Comparison of ENCODE assay signal across 15 cellular contexts in the genomic region with DNA sequence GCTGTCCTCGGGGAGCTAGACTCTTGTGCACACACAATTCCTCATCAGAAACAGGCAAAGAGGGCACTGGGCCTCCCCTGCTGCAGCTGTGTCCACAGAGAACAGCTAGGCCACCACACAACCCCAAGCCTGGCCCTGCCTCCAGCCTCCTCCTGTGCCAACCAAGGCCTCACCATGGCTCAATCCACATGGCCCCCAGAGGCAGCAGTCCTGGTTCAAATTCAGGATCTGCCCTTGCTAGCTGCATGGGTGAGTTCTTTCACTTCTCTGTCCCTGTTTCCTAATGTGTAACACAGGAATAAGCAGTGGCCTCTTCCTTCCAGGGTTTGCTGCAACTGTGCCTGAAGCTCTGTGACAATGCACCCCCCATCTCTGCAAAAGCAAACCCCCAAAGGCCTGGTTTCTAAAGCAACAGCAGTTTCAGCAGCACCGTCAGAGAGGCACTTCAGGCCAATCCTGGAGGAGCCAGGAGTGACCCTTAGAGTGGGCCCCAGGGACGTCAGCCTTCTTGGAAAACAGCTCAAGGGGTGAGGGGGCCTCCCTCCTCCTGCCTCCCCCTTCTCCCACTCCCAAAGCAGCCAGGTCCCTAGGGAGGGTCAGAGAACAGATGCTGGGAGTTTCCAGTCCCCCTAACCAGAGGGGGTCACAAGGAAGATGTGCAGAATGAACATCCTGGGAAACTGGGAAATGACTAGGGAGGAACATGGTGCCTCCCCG. TPM values are rescaled to one million over a fixed set of nuclear protein-coding genes. Genes with fewer than 3 reads are reported as not detected.
DNase-seq lines count a peak whose midpoint lies in the region; ATAC-seq and TF ChIP-seq lines count a peak whose summit lies in the region.
"Had no signal": no experiment of that assay in that cellular context is flagged by ENCODE, and none has a peak within 500 bp of the region (broad histone marks: within the 10 kb centered on the region; RNA-seq: fewer than 3 reads in every experiment).

No MANE protein-coding gene starts in this region.

- no peak overlapping the region for H3K27ac Mint-ChIP-seq in activated B cell treated with CpG ODN at 0.5 μM for 24 hours

- peaks cover 38% of the 10 kb centered on the region for H3K4me1 Mint-ChIP-seq in activated B cell treated with CpG ODN at 0.5 μM for 24 hours

- H2BK120ac ChIP-seq in mesenchymal stem cell (ENCODE audit: low read depth, low read length), result no peak overlapping the region

- CTCF ChIA-PET in A673 (lab: Charles Lee) (no interaction called here), activated B cell treated with CpG ODN at 0.5 μM for 24 hours (lab: Charles Lee) (no interaction called here)

- H3K9ac ChIP-seq in mesenchymal stem cell (ENCODE audit: low read length), result peak overlapping the region; percentile 82

- peak overlapping the region in 1 of 2 experiments; percentile 42 for H3K18ac ChIP-seq in mesenchymal stem cell (ENCODE audit: low read depth in 1 of 2, low read length in 2 of 2)

- BruUV-seq in A673 (replicated peaks; lab: Mats Ljungman, UMichigan), result no TSS peak

- intact Hi-C loops in A673 (cut with micrococcal nuclease; ENCODE audit: unreplicated experiment), result loop anchor here (5.0 kb wide), 1 partner anchor 48 kb away; no protein-coding TSS in a partner anchor
- intact Hi-C loops in activated B cell treated with CpG ODN at 0.5 μM for 24 hours (cut with micrococcal nuclease), result loop anchor here (5.0 to 10.0 kb wide), 4 partner anchors 252 to 718 kb away; partner anchors contain the start of genes ATRN, DDRGK1, ITPA and MRPS26

- no peak overlapping the region for H2BK5ac ChIP-seq in mesenchymal stem cell (ENCODE audit: low read depth, low read length, poor library complexity, severe bottlenecking)

- 67% methylated on average over 2 of the region's 4 CpGs for WGBS in mesenchymal stem cell

- peak overlapping the region in 1 of 2 experiments; percentile 6 for H2BK12ac ChIP-seq in mesenchymal stem cell (ENCODE audit: low read length in 2 of 2)

- H3K27ac ChIP-seq in A673 (ENCODE audit: low read depth, low read length, poor library complexity, severe bottlenecking), result peak overlapping the region; percentile 28
- H3K27ac ChIP-seq in mesenchymal stem cell (ENCODE audit: low read length, poor library complexity, severe bottlenecking), result no peak overlapping the region
- H3K27ac ChIP-seq: VCaP had no signal

- H2BK15ac ChIP-seq in mesenchymal stem cell (ENCODE audit: low read depth, poor library complexity, severe bottlenecking), result no peak overlapping the region

- H3K36me3 ChIP-seq in A673 (ENCODE audit: insufficient read depth, low read length, poor library complexity, severe bottlenecking), result no peaks in the 10 kb centered on the region
- peaks cover 0 to 7% of the 10 kb centered on the region in 2 experiments for H3K36me3 ChIP-seq in mesenchymal stem cell (ENCODE audit: control insufficient read depth in 1 of 2, insufficient read depth in 2 of 2, low read depth in 1 of 2, low read length in 2 of 2)
- H3K36me3 ChIP-seq: breast epithelium had no signal

- POLR2A ChIA-PET in A673 (lab: Charles Lee; ENCODE audit: low non-redundant PET) (no interaction called here), activated B cell treated with CpG ODN at 0.5 μM for 24 hours (lab: Charles Lee) (interaction anchor here (0.6 kb wide), 1 partner anchor 117 kb away, joined by 3 read pairs; no protein-coding TSS in a partner anchor)

- H3K4me2 ChIP-seq in mesenchymal stem cell (ENCODE audit: low read length, poor library complexity, severe bottlenecking), result no peak overlapping the region

- H4K8ac ChIP-seq in mesenchymal stem cell (ENCODE audit: low read length), result no peak overlapping the region

- H4K91ac ChIP-seq in mesenchymal stem cell (ENCODE audit: low read length), result no peak overlapping the region

- H3K36me3 Mint-ChIP-seq in activated B cell treated with CpG ODN at 0.5 μM for 24 hours (ENCODE audit: low read depth), result peaks cover 6% of the 10 kb centered on the region

- ATAC-seq in activated B cell treated with CpG ODN at 0.5 μM for 24 hours (ENCODE audit: low read depth) (no peak), GM18867 (IDR thresholded peaks at IDR 0.05; ENCODE audit: unreplicated experiment) (no peak), HG02588 (IDR thresholded peaks at IDR 0.05; ENCODE audit: unreplicated experiment) (no peak), GM18519 (IDR thresholded peaks at IDR 0.05; ENCODE audit: low FRiP score, unreplicated experiment) (no peak)
- ATAC-seq: naive thymus-derived CD8-positive, alpha-beta T cell had no signal

- peak overlapping the region; percentile 11 for H3K4me3 Mint-ChIP-seq in activated B cell treated with CpG ODN at 0.5 μM for 24 hours

- no peak overlapping the region for H3K23ac ChIP-seq in mesenchymal stem cell (ENCODE audit: low read length in 2 of 2)

- H3K9me3 Mint-ChIP-seq in activated B cell treated with CpG ODN at 0.5 μM for 24 hours, result no peaks in the 10 kb centered on the region
- H3K9me3 Mint-ChIP-seq: naive thymus-derived CD8-positive, alpha-beta T cell had no signal

- no peak overlapping the region for H2AK5ac ChIP-seq in mesenchymal stem cell (ENCODE audit: low read length, severe bottlenecking)

- H3K27me3 Mint-ChIP-seq in activated B cell treated with CpG ODN at 0.5 μM for 24 hours, result no peaks in the 10 kb centered on the region
- H3K27me3 Mint-ChIP-seq: naive thymus-derived CD8-positive, alpha-beta T cell had no signal

- H2AFZ ChIP-seq in mesenchymal stem cell (ENCODE audit: low read depth, low read length), result no peak overlapping the region

- no peak for TF ChIP-seq CTCF in A673 (conservative IDR thresholded peaks at IDR 0.05; ENCODE audit: low read depth, low read length)
- no peak for TF ChIP-seq CTCF in activated B cell treated with CpG ODN at 0.5 μM for 24 hours (IDR thresholded peaks at IDR 0.05)

- no peak overlapping the region for H3K14ac ChIP-seq in mesenchymal stem cell (ENCODE audit: low read length in 2 of 2)

- H3K4me3 ChIP-seq in A673 (ENCODE audit: low read depth, low read length, poor library complexity, severe bottlenecking) (no peak overlapping the region), mesenchymal stem cell (ENCODE audit: insufficient read depth in 1 of 2, low read depth in 1 of 2, low read length in 2 of 2) (no peak overlapping the region)

- H3K4ac ChIP-seq in mesenchymal stem cell (ENCODE audit: low read depth in 1 of 2, low read length in 2 of 2), result peak overlapping the region in 1 of 2 experiments; percentile 24

- H3K9me3 ChIP-seq in A673 (ENCODE audit: low read depth, low read length, poor library complexity, severe bottlenecking) (no peaks in the 10 kb centered on the region), mesenchymal stem cell (ENCODE audit: control insufficient read depth, low read length) (no peaks in the 10 kb centered on the region)
- H3K9me3 ChIP-seq: breast epithelium had no signal

- H3K27me3 ChIP-seq in A673 (replicated peaks; ENCODE audit: insufficient read depth, low read depth, low read length, poor library complexity) (no peaks in the 10 kb centered on the region), mesenchymal stem cell (ENCODE audit: control insufficient read depth in 1 of 2, insufficient read depth in 1 of 2, low read length in 2 of 2) (no peaks in the 10 kb centered on the region)
- H3K27me3 ChIP-seq: breast epithelium had no signal

- no peak for DNase-seq in A673 (ENCODE audit: low spot score)
- peak; percentile 21 for DNase-seq in COLO668 (lab: John Stamatoyannopoulos, UW; ENCODE audit: unreplicated experiment)
- DNase-seq in activated B cell treated with CpG ODN at 0.5 μM for 24 hours, result no peak
- no peak for DNase-seq in mesenchymal stem cell
- DNase-seq in NCI-H748 (lab: John Stamatoyannopoulos, UW; ENCODE audit: unreplicated experiment), result no peak
- DNase-seq: IMR-90; islet precursor cell; naive thymus-derived CD8-positive, alpha-beta T cell; NCI-H2081 treated with DMSO at 0.1 percent for 48 hours; RPMI8226 had no signal

- peaks cover 35% of the 10 kb centered on the region for H3K79me1 ChIP-seq in mesenchymal stem cell (replicated peaks; ENCODE audit: low read length, poor library complexity, severe bottlenecking)

- H3K4me1 ChIP-seq in A673 (ENCODE audit: insufficient read depth, low read length, poor library complexity, severe bottlenecking) (peaks cover 18% of the 10 kb centered on the region), mesenchymal stem cell (ENCODE audit: control insufficient read depth, insufficient read depth, low read depth, low read length) (peaks cover 21% of the 10 kb centered on the region)
- H3K4me1 ChIP-seq: breast epithelium had no signal

RNA-seq across cellular contexts. Expression of gene ADISSP, which starts 2.2 kb away (rescaled TPM):
- total RNA-seq in A673 (2021), result 75.7 and 80.3 TPM in 2 replicates
- total RNA-seq in activated B cell treated with CpG ODN at 0.5 μM for 24 hours, result 29.9 and 31.1 TPM in 2 replicates
- polyA plus RNA-seq in mesenchymal stem cell (2013, experiment 1 of 2), result 39.5 TPM
- polyA plus RNA-seq in mesenchymal stem cell (2013, experiment 2 of 2), result 36.9 TPM

RNA-seq across cellular contexts. Expression of gene SPEF1, which starts 15.9 kb away (rescaled TPM):
- total RNA-seq in A673 (2021) (0.26 and 0.49 TPM in 2 replicates), activated B cell treated with CpG ODN at 0.5 μM for 24 hours (not detected in 2 replicates)
- polyA plus RNA-seq in mesenchymal stem cell (2013, experiment 1 of 2), result 0.07 TPM
- polyA plus RNA-seq in mesenchymal stem cell (2013, experiment 2 of 2), result 0.07 TPM
- total RNA-seq: IMR-90 had no signal
- polyA plus RNA-seq: naive thymus-derived CD8-positive, alpha-beta T cell had no signal

RNA-seq across cellular contexts. Expression of gene CENPB, which starts 21.2 kb away (rescaled TPM):
- total RNA-seq in A673 (2021), result 101 and 108 TPM in 2 replicates
- 50.1 and 51.7 TPM in 2 replicates for total RNA-seq in activated B cell treated with CpG ODN at 0.5 μM for 24 hours
- 38.0 TPM for polyA plus RNA-seq in mesenchymal stem cell (2013, experiment 1 of 2)
- 38.0 TPM for polyA plus RNA-seq in mesenchymal stem cell (2013, experiment 2 of 2)

RNA-seq across cellular contexts. Expression of gene CDC25B, which starts 30.8 kb away (rescaled TPM):
- total RNA-seq in A673 (2021) (113 and 119 TPM in 2 replicates), activated B cell treated with CpG ODN at 0.5 μM for 24 hours (21.6 and 24.3 TPM in 2 replicates)
- 97.9 TPM for polyA plus RNA-seq in mesenchymal stem cell (2013, experiment 1 of 2)
- 95.2 TPM for polyA plus RNA-seq in mesenchymal stem cell (2013, experiment 2 of 2)

RNA-seq across cellular contexts. Expression of gene HSPA12B, which starts 32.8 kb away (rescaled TPM):
- total RNA-seq in A673 (2021) (not detected in 2 replicates), activated B cell treated with CpG ODN at 0.5 μM for 24 hours (not detected in 2 replicates)
- 0.03 TPM for polyA plus RNA-seq in mesenchymal stem cell (2013, experiment 1 of 2)
- polyA plus RNA-seq in mesenchymal stem cell (2013, experiment 2 of 2), result 0.04 TPM
- total RNA-seq: IMR-90; naive thymus-derived CD8-positive, alpha-beta T cell had no signal
- polyA plus RNA-seq: IMR-90 had no signal
